8 cellular contexts compared by ENCODE assay signal in genomic region chr18:51197661-51198424, GRCh38. TPM values are rescaled to one million over a fixed set of nuclear protein-coding genes. Genes with fewer than 3 reads are reported as not detected.
DNase-seq lines count a peak whose midpoint lies in the region; ATAC-seq and TF ChIP-seq lines count a peak whose summit lies in the region.

MEX3C (minus strand) TSS chr18:51197681; CDS start chr18:51197320, 361 bp downstream.

- H3K27ac ChIP-seq in lung (ENCODE audit: low read depth in 1 of 2, low read length in 1 of 2), result peak within 1 kb of the TSS; percentile 95 to 100

- H3K36me3 ChIP-seq in lung (ENCODE audit: control insufficient read depth in 2 of 2, insufficient read depth in 2 of 2, low read length in 2 of 2), result no peaks in the 10 kb centered on the region

- H3K4me3 ChIP-seq in lung, result peak within 1 kb of the TSS; percentile 96

- peak; percentile 91 for ATAC-seq in lung (ENCODE audit: insufficient read depth, low FRiP score)

- no peaks in the 10 kb centered on the region for H3K9me3 ChIP-seq in lung (ENCODE audit: control insufficient read depth in 2 of 2, insufficient read depth in 1 of 2, low read length in 1 of 2)

- H3K27me3 ChIP-seq in lung (ENCODE audit: control insufficient read depth, insufficient read depth), result no peaks in the 10 kb centered on the region

- peak; percentile 100 for DNase-seq in COR-L47 (lab: John Stamatoyannopoulos, UW)
- peak; percentile 95 for DNase-seq in GM20000 (ENCODE audit: low spot score)
- DNase-seq in HT-29 (ENCODE audit: low spot score), result peak; percentile 96
- peak; percentile 99 for DNase-seq in NK-92 treated with Interleukin-12 subunit alpha and Interleukin-12 subunit beta, amount 100 ng/mL, for 24 hours (lab: John Stamatoyannopoulos, UW)
- DNase-seq in activated CD8-positive, alpha-beta memory T cell treated with anti-CD3 and anti-CD28 coated beads for 24 hours, result peak; percentile 100
- peak; percentile 99 for DNase-seq in effector CD8-positive, alpha-beta T cell (lab: John Stamatoyannopoulos, UW)
- peak; percentile 100 for DNase-seq in lung (ENCODE audit: low spot score)
- DNase-seq in stimulated activated CD4-positive, alpha-beta T cell treated with anti-CD3 and anti-CD28 coated beads, TNF-alpha, amount 100 ng/mL, for 4 hours (ENCODE audit: low read depth in 3 of 3), result peak; percentile 99

- 0 to 1% methylated on average over 49 to 50 of the region's 51 CpGs for WGBS in lung, 2 donors

- no peak for TF ChIP-seq CTCF in GM20000 (IDR thresholded peaks at IDR 0.05; ENCODE audit: extremely low read depth, missing control alignments)
- TF ChIP-seq CTCF in lung (IDR thresholded peaks at IDR 0.05; ENCODE audit: control extremely low read depth, extremely low read depth), result no peak

- H3K4me1 ChIP-seq in lung (ENCODE audit: control insufficient read depth in 2 of 2, insufficient read depth in 2 of 2, low read length in 2 of 2), result peaks cover 2 to 9% of the 10 kb centered on the region in 2 donors

RNA-seq across cellular contexts. Expression of gene MEX3C, which starts in this region (rescaled TPM):
- total RNA-seq in HT-29 (2014; rRNA removed; shearing (Covaris generic)), result 28.5 and 38.3 TPM in 2 replicates
- total RNA-seq in lung, result 10 to 100 TPM; 20.0 to 54.2 TPM
- polyA plus RNA-seq in lung, result 10 to 100 TPM in 1 of 2 donors, 1 to 10 TPM in 1; 7.6 to 11.6 TPM

Comparison
In these comparisons a context has a peak if more than half of its experiments do, and no peak if none do; other contexts are left out.
1. Peak in every context shown above with its lines: DNase-seq, ATAC-seq, H3K4me3 ChIP-seq and H3K27ac ChIP-seq.